Comparison of ENCODE assay signal across 24 cellular contexts in the genomic region with DNA sequence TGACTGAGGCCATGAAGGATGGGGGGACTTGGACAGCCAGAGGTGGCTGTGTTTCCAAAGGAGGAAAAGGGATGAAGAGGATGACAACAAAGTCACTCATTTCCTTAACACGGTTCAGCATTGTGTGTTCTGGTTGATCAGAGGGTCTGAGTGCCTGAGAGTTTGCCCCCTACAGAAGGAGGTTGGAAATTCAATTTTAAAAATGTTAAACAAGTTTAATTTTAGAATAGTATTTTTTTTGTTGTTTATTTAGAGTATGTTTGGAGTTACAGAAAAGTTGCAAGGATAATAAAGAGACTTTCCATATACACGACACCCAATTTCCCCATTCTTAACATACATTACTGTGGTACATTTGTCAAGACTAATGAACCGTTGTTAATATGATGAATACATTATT. TPM values are rescaled to one million over a fixed set of nuclear protein-coding genes. Genes with fewer than 3 reads are reported as not detected.
DNase-seq lines count a peak whose midpoint lies in the region; TF ChIP-seq lines count a peak whose summit lies in the region.
"Had no signal": no experiment of that assay in that cellular context is flagged by ENCODE, and none has a peak within 500 bp of the region (broad histone marks: within the 10 kb centered on the region; RNA-seq: fewer than 3 reads in every experiment).

No MANE protein-coding gene starts in this region.

- no peak overlapping the region for H2BK5ac ChIP-seq in H9 (ENCODE audit: insufficient read length, low read length)

- no peak overlapping the region for H2AK5ac ChIP-seq in H9 (ENCODE audit: insufficient read length, low read length)

- H3K4me1 Mint-ChIP-seq in H9, result peaks cover 24 to 42% of the 10 kb centered on the region in 2 experiments

- no peak overlapping the region for H3K56ac ChIP-seq in H9 (ENCODE audit: insufficient read length, low read depth, low read length)

- no peak overlapping the region for H3K18ac ChIP-seq in H9 (ENCODE audit: insufficient read length, low read depth, low read length)

- no peak for TF ChIP-seq EP300 in transverse colon (IDR thresholded peaks at IDR 0.05; ENCODE audit: low read depth)

- H3K27ac Mint-ChIP-seq in H9, result no peak overlapping the region; a peak in 1 of 7 replicates
- H3K27ac Mint-ChIP-seq: activated CD8-positive, alpha-beta T cell treated with anti-CD3 and anti-CD28 coated beads, Interleukin-2, amount 10 ng/mL, durations not matched to agents 7 days and 5 days; activated T-cell treated with anti-CD3 and anti-CD28 coated beads, Interleukin-2, amount 50 U/mL, for 24 hours; CD8-positive, alpha-beta T cell; progenitor cell of endocrine pancreas; stimulated activated effector memory CD8-positive, alpha-beta T cell treated with anti-CD3 and anti-CD28 coated beads, Interleukin-12 subunit alpha, Interleukin-12 subunit beta, amount 100 ng/mL, for 72 hours had no signal

- no peak overlapping the region for H2BK20ac ChIP-seq in H9 (ENCODE audit: low read depth, low read length, poor library complexity, severe bottlenecking)

- no peaks in the 10 kb centered on the region for H3K79me1 ChIP-seq in H9 (ENCODE audit: insufficient read depth, low read depth, low read length, poor library complexity, severe bottlenecking)

- TF ChIP-seq POLR2A in transverse colon (IDR thresholded peaks at IDR 0.05), result no peak

- H3K36me3 Mint-ChIP-seq in H9 (ENCODE audit: insufficient read depth in 1 of 3, low read depth in 3 of 3), result peaks cover 8 to 15% (median 13%) of the 10 kb centered on the region in 3 experiments; a peak in 6 of 7 replicates
- H3K36me3 Mint-ChIP-seq: CD8-positive, alpha-beta T cell; stimulated activated effector memory CD8-positive, alpha-beta T cell treated with anti-CD3 and anti-CD28 coated beads, Interleukin-12 subunit alpha, Interleukin-12 subunit beta, amount 100 ng/mL, for 72 hours had no signal

- no peak overlapping the region for H2AFZ ChIP-seq in H9 (ENCODE audit: low read length)
- H2AFZ ChIP-seq: GM23248 had no signal

- H3K27me3 ChIP-seq in H9 (ENCODE audit: insufficient read depth, low read length) (no peaks in the 10 kb centered on the region), SJCRH30 (no peaks in the 10 kb centered on the region), MG63 (peaks cover 3% of the 10 kb centered on the region; the same call in 1 of the 2 replicates), transverse colon (no peaks in the 10 kb centered on the region)

- H3K4me1 ChIP-seq in H9 (ENCODE audit: insufficient read depth, low read length) (peaks cover 8% of the 10 kb centered on the region; the same call in 1 of the 2 replicates), SJCRH30 (peaks cover 5% of the 10 kb centered on the region; the same call in 1 of the 2 replicates), transverse colon (no peaks in the 10 kb centered on the region)
- H3K4me1 ChIP-seq: lower lobe of right lung, uterus had no signal

- no peak overlapping the region for H2BK120ac ChIP-seq in H9 (ENCODE audit: low read depth, low read length, poor library complexity, severe bottlenecking)

- H4K20me1 ChIP-seq in H9 (ENCODE audit: control insufficient read depth, insufficient read depth, insufficient read length), result no peaks in the 10 kb centered on the region

- H3K9me3 ChIP-seq in H9 (ENCODE audit: control insufficient read depth, low read depth, low read length), result peaks cover 12% of the 10 kb centered on the region
- H3K9me3 ChIP-seq in SJCRH30 (replicated peaks), result peaks cover 14% of the 10 kb centered on the region; the same call in 1 of the 2 replicates
- no peaks in the 10 kb centered on the region; the same call in 1 of the 2 replicates for H3K9me3 ChIP-seq in MG63
- H3K9me3 ChIP-seq in transverse colon, result no peaks in the 10 kb centered on the region
- H3K9me3 ChIP-seq: uterus had no signal

- no peak overlapping the region for H2BK12ac ChIP-seq in H9 (ENCODE audit: insufficient read length, low read depth, low read length)

- no peak overlapping the region for H3K4ac ChIP-seq in H9 (ENCODE audit: low read depth, low read length)

- H3K27me3 Mint-ChIP-seq in H9 (ENCODE audit: low read depth), result peaks cover 3% of the 10 kb centered on the region

- peaks cover 24 to 27% of the 10 kb centered on the region in 2 experiments for H3K9me3 Mint-ChIP-seq in H9

- no peak overlapping the region for H3K4me2 ChIP-seq in H9 (ENCODE audit: insufficient read depth, insufficient read length, low read length)

- intact Hi-C loops in transverse colon (cut with DNase I; ENCODE audit: low total_unique reads), result no loop called here

- H4K8ac ChIP-seq in H9 (replicated peaks; ENCODE audit: insufficient read length, low read depth, low read length), result no peak overlapping the region

- no peak overlapping the region for H4K5ac ChIP-seq in H9 (ENCODE audit: insufficient read length, low read depth, low read length)

- no peak overlapping the region for H2BK15ac ChIP-seq in H9 (ENCODE audit: low read depth, low read length)

- H3K23me2 ChIP-seq in H9 (ENCODE audit: insufficient read length, low read depth, low read length, poor library complexity, severe bottlenecking), result peaks cover 6% of the 10 kb centered on the region

- DNase-seq in AG10803 (ENCODE audit: low read depth), result no peak
- DNase-seq in H9, result no peak
- peak in 1 of 2 experiments; percentile 48 for DNase-seq in SJCRH30
- no peak for DNase-seq in fibroblast of the aortic adventitia (ENCODE audit: low read depth)
- no peak for DNase-seq in MG63
- DNase-seq in HT-29 (ENCODE audit: low spot score), result no peak
- DNase-seq in GDM1 (lab: John Stamatoyannopoulos, UW), result no peak
- no peak for DNase-seq in transverse colon
- DNase-seq: activated CD4-positive, CD25-positive, alpha-beta regulatory T cell treated with anti-CD3 and anti-CD28 coated beads, Interleukin-2, amount 50 U/mL, for 72 hours; activated CD8-positive, alpha-beta T cell treated with anti-CD3 and anti-CD28 coated beads, Interleukin-2, amount 10 ng/mL, durations not matched to agents 7 days and 5 days; activated T-cell treated with anti-CD3 and anti-CD28 coated beads, Interleukin-2, amount 50 U/mL, for 24 hours; amniotic stem cell; caudate nucleus; CD8-positive, alpha-beta T cell; GM23248; KBM-7; lower lobe of right lung; NCI-H1694; NCI-H526; stimulated activated CD4-positive, alpha-beta T cell treated with anti-CD3 and anti-CD28 coated beads, Interleukin-2, amount 100 ng/mL, for 24 hours had no signal

- H3K79me2 ChIP-seq in H9 (ENCODE audit: insufficient read depth, low read length), result no peaks in the 10 kb centered on the region

- H3K36me3 ChIP-seq in SJCRH30, result no peaks in the 10 kb centered on the region
- H3K36me3 ChIP-seq in MG63, result no peaks in the 10 kb centered on the region
- H3K36me3 ChIP-seq in transverse colon, result no peaks in the 10 kb centered on the region
- H3K36me3 ChIP-seq: lower lobe of right lung, uterus had no signal

- H4K91ac ChIP-seq in H9 (ENCODE audit: insufficient read length, low read depth, low read length), result no peak overlapping the region

- no peak overlapping the region for H3T11ph ChIP-seq in H9 (ENCODE audit: low read length)

- H3K4me3 ChIP-seq in AG10803 (ENCODE audit: low read length), result no peak overlapping the region
- peak overlapping the region; percentile 37; the same call in 1 of the 2 replicates for H3K4me3 ChIP-seq in SJCRH30
- H3K4me3 ChIP-seq in fibroblast of the aortic adventitia (ENCODE audit: low read depth, low read length), result no peak overlapping the region
- no peak overlapping the region for H3K4me3 ChIP-seq in MG63
- H3K4me3 ChIP-seq in transverse colon, result no peak overlapping the region
- H3K4me3 ChIP-seq: GM23248, lower lobe of right lung, skin epidermis, uterus had no signal

- no peak overlapping the region for H3K9ac ChIP-seq in H9 (ENCODE audit: extremely low read depth, insufficient read length, low read length)
- H3K9ac ChIP-seq: GM23248 had no signal

- TF ChIP-seq CTCF in AG10803 (conservative IDR thresholded peaks at IDR 0.05; ENCODE audit: low read length), result peak; percentile 20; the same call in 1 of the 2 replicates
- peak; percentile 36; the same call in 1 of the 3 replicates for TF ChIP-seq CTCF in H9 (conservative IDR thresholded peaks at IDR 0.05)
- peak; percentile 27 for TF ChIP-seq CTCF in fibroblast of the aortic adventitia (IDR thresholded peaks at IDR 0.05; ENCODE audit: insufficient read depth, low read length)
- no peak for TF ChIP-seq CTCF in transverse colon (IDR thresholded peaks at IDR 0.05)

- H3K27ac ChIP-seq in H9 (ENCODE audit: insufficient read length, low read depth, low read length) (no peak overlapping the region), SJCRH30 (no peak overlapping the region), transverse colon (no peak overlapping the region)
- H3K27ac ChIP-seq: GM23248, lower lobe of right lung, skin epidermis, uterus had no signal

- H3K23ac ChIP-seq in H9 (ENCODE audit: insufficient read length, low read depth, low read length), result no peak overlapping the region

- no peak overlapping the region for H3K14ac ChIP-seq in H9 (ENCODE audit: insufficient read depth, low read length)

- H3K4me3 Mint-ChIP-seq in H9, result no peak overlapping the region
- H3K4me3 Mint-ChIP-seq: activated CD8-positive, alpha-beta T cell treated with anti-CD3 and anti-CD28 coated beads, Interleukin-2, amount 10 ng/mL, durations not matched to agents 7 days and 5 days; activated T-cell treated with anti-CD3 and anti-CD28 coated beads, Interleukin-2, amount 50 U/mL, for 24 hours; CD8-positive, alpha-beta T cell; stimulated activated effector memory CD8-positive, alpha-beta T cell treated with anti-CD3 and anti-CD28 coated beads, Interleukin-12 subunit alpha, Interleukin-12 subunit beta, amount 100 ng/mL, for 72 hours had no signal

- in situ Hi-C loops in transverse colon (cut with MboI; ENCODE audit: low pct_ligation_motif_present in 1 of 4, low pct_unique_long_range_greater_than_20kb in 1 of 4, low sequenced_read_pairs in 3 of 4), result no loop called here

- WGBS in H9 (ENCODE audit: extremely low coverage, insufficient read length, low lambda C conversion rate), result no CpG with 5 or more reads among the region's 3 CpGs
- 71 to 72% methylated on average over 3 of the region's 3 CpGs for WGBS in transverse colon (ENCODE audit: low coverage in 1 of 2), 2 donors

RNA-seq across cellular contexts. Expression of a gene that starts 10.3 kb away (rescaled TPM):
- total RNA-seq in H9 (2021) (64.7 and 65.1 TPM in 2 replicates), fibroblast of the aortic adventitia (ENCODE audit: low replicate concordance) (16.0 and 17.2 TPM in 2 replicates), transverse colon (10 to 100 TPM; 11.6 to 44.8 (median 28.0) TPM)
- 44.1 and 51.0 TPM in 2 replicates for total RNA-seq in SJCRH30 (2014; rRNA removed; shearing (Covaris generic))
- 31.1 and 34.5 TPM in 2 replicates for total RNA-seq in MG63 (2014; rRNA removed; shearing (Covaris generic); ENCODE audit: low replicate concordance)
- 15.6 and 16.2 TPM in 2 replicates for total RNA-seq in HT-29 (2014; rRNA removed; shearing (Covaris generic))

Comparison
In these comparisons a context has a peak if more than half of its experiments do, and no peak if none do; other contexts are left out.
1. CTCF ChIP-seq: peak in AG10803 (single experiment), H9 (single experiment) and fibroblast of the aortic adventitia (single experiment); none in transverse colon (0 of 5).